8 cellular contexts compared by ENCODE assay signal in the genomic region with DNA sequence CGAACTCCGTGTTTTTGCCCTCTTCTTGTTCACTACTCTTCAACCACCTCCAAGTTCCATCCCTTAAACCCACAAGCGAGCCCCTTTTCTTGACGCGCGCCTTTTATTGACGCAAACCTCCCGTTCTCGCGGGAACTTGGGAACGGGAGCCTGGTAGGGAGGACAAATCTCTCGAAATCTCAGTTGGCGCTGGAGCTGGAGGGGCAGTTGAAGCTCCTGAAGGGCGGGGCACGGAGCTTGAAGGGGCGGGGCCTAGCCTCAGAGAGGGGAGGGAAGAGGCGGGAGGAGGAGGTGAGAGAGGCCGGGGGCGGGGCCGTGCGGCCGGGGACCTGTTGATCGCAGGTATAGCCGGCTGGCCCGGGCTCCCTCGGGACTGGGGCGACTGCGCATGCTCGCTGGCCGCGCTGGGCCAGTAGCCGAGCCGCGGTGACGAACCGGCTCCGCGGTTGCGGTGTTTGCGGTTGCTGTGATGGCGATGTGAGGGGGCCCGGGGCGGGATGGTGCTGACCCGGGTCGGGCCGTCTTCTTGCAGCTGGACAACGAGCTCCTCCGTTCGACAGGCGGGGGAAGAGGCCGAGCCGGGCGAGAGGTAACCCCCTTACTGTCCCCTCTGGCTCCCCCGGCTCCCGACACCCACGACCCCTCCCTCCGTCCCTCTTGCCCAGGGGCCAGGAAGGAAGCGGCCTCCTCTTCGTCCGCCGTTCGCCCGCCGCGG. TPM values are rescaled to one million over a fixed set of nuclear protein-coding genes. Genes with fewer than 3 reads are reported as not detected.
DNase-seq lines count a peak whose midpoint lies in the region; ATAC-seq and TF ChIP-seq lines count a peak whose summit lies in the region.

Gene FAM135A, plus strand, starts transcription at position 395 of the 715 bp plus-strand sequence. CDS start 14,835 bp downstream, outside the sequence.

- H3K36me3 ChIP-seq in adrenal gland (replicated peaks in 1 of 2) (no peaks in the 10 kb centered on the region), heart left ventricle (peaks cover 0 to 11% (median 6%) of the 10 kb centered on the region in 9 donors)

- TF ChIP-seq POLR2A in adrenal gland (IDR thresholded peaks at IDR 0.05) = peak; percentile 49 to 74
- TF ChIP-seq POLR2A in heart left ventricle (IDR thresholded peaks at IDR 0.05) = peak in 1 of 2 donors; percentile 62

- DNase-seq in GM12864 (ENCODE audit: low read depth) (peak; percentile 94), NCI-H128 (lab: John Stamatoyannopoulos, UW; ENCODE audit: unreplicated experiment) (peak; percentile 97), T follicular helper cell (ENCODE audit: low read depth) (peak; percentile 88), adrenal gland (peak; percentile 99), heart left ventricle (peak; percentile 95 to 98 (median 97)), pons (ENCODE audit: low spot score) (peak; percentile 98), type B pancreatic cell (ENCODE audit: extremely low spot score, unreplicated experiment) (peak; percentile 98)

- H3K27me3 ChIP-seq in adrenal gland (no peaks in the 10 kb centered on the region), heart left ventricle (no peaks in the 10 kb centered on the region)

- H3K9me3 ChIP-seq in adrenal gland (replicated peaks in 1 of 3) (no peaks in the 10 kb centered on the region), heart left ventricle (no peaks in the 10 kb centered on the region)

- H3K4me1 ChIP-seq in adrenal gland (replicated peaks in 1 of 2) (peaks cover 0 to 28% of the 10 kb centered on the region in 2 donors), heart left ventricle (peaks cover 0 to 21% (median 15%) of the 10 kb centered on the region in 12 donors)

- TF ChIP-seq CTCF in GM12864 (IDR thresholded peaks at IDR 0.05; ENCODE audit: low read depth, low read length, missing control alignments) (no peak), adrenal gland (IDR thresholded peaks at IDR 0.05) (no peak), heart left ventricle (IDR thresholded peaks at IDR 0.05) (no peak), type B pancreatic cell (conservative IDR thresholded peaks at IDR 0.05) (no peak)

- intact Hi-C loops in adrenal gland (cut with DNase I) (no loop called here), heart left ventricle (cut with DNase I) (loop anchor here in 5 of 10 donors (2.0 to 10.0 kb wide), 4 partner anchors 44 to 254 kb away; partner anchors contain the start of gene SMAP1 (in 4 of the 5))

- no peaks in the 10 kb centered on the region for H3K9me3 Mint-ChIP-seq in type B pancreatic cell

- H3K4me3 ChIP-seq in GM12864 (ENCODE audit: low read depth, low read length) (peak within 1 kb of the TSS; percentile 98), adrenal gland (peak within 1 kb of the TSS; percentile 65 to 87 (median 70)), heart left ventricle (peak within 1 kb of the TSS; percentile 47 to 99 (median 94))

- peak within 1 kb of the TSS in 4 of 5 donors; percentile 70 to 81 (median 76) for H3K27ac ChIP-seq in adrenal gland
- H3K27ac ChIP-seq in heart left ventricle = peak within 1 kb of the TSS; percentile 62 to 92 (median 80)

- peaks cover 5% of the 10 kb centered on the region for H3K36me3 Mint-ChIP-seq in type B pancreatic cell

- peak within 1 kb of the TSS; percentile 94 for H3K4me3 Mint-ChIP-seq in type B pancreatic cell

- peaks cover 3% of the 10 kb centered on the region for H3K27me3 Mint-ChIP-seq in type B pancreatic cell

- ATAC-seq in HG02678 (IDR thresholded peaks at IDR 0.05; ENCODE audit: unreplicated experiment) = peak; percentile 85
- ATAC-seq in heart left ventricle = peak; percentile 99

- 0 to 1% (median 0%) methylated on average over 22 to 65 of the region's 65 CpGs for WGBS in adrenal gland, 4 donors
- WGBS in heart left ventricle, 4 donors = 0 to 1% (median 0%) methylated on average over 38 to 65 of the region's 65 CpGs

- H3K4me1 Mint-ChIP-seq in type B pancreatic cell (ENCODE audit: unreplicated experiment) = peaks cover 11% of the 10 kb centered on the region

- H3K27ac Mint-ChIP-seq in type B pancreatic cell = peak within 1 kb of the TSS; percentile 90

RNA-seq across cellular contexts. Expression of gene FAM135A, which starts in this region (rescaled TPM):
- total RNA-seq in adrenal gland (10 to 100 TPM; 10.3 to 33.9 (median 15.1) TPM), heart left ventricle (10 to 100 TPM in 7 of 9 donors, 1 to 10 TPM in 2; 9.7 to 14.9 (median 13.2) TPM), type B pancreatic cell (ENCODE audit: low replicate concordance) (26.5 and 33.4 TPM in 2 replicates)
- polyA plus RNA-seq in adrenal gland (1 to 10 TPM; 6.8 to 8.6 (median 7.4) TPM), heart left ventricle (1 to 10 TPM; 6.0 to 6.5 TPM)

Comparison
In these comparisons a context has a peak if more than half of its experiments do, and no peak if none do; other contexts are left out.
1. Peak in every context shown above with its lines: DNase-seq, ATAC-seq, H3K4me3 ChIP-seq and H3K27ac ChIP-seq.